Comparison of ENCODE assay signal across 12 cellular contexts in genomic region chr3:127787071-127787490, GRCh38. TPM values are rescaled to one million over a fixed set of nuclear protein-coding genes. Genes with fewer than 3 reads are reported as not detected.
DNase-seq lines count a peak whose midpoint lies in the region; ATAC-seq and TF ChIP-seq lines count a peak whose summit lies in the region.
"Had no signal": no experiment of that assay in that cellular context is flagged by ENCODE, and none has a peak within 500 bp of the region (broad histone marks: within the 10 kb centered on the region; RNA-seq: fewer than 3 reads in every experiment).

No MANE protein-coding gene starts in this region.

- H2BK12ac ChIP-seq in trophoblast cell (ENCODE audit: low read length): no peak overlapping the region

- H2BK5ac ChIP-seq in trophoblast cell (ENCODE audit: low read depth, low read length, poor library complexity): no peak overlapping the region

- H4K12ac ChIP-seq in trophoblast cell (ENCODE audit: low read depth, low read length): no peak overlapping the region

- H3K4me3 ChIP-seq in RWPE2 (ENCODE audit: severe bottlenecking) (no peak overlapping the region), thoracic aorta (peak overlapping the region; percentile 52), PC-3 (ENCODE audit: low read length) (no peak overlapping the region), trophoblast cell (ENCODE audit: low read depth, low read length) (no peak overlapping the region)
- H3K4me3 ChIP-seq: cardiac muscle cell had no signal

- POLR2A ChIA-PET in PC-3 (lab: Charles Lee; ENCODE audit: unreplicated experiment): no interaction called here

- H3K9me3 ChIP-seq in RWPE2 (ENCODE audit: severe bottlenecking): no peaks in the 10 kb centered on the region
- no peaks in the 10 kb centered on the region for H3K9me3 ChIP-seq in thoracic aorta
- H3K9me3 ChIP-seq in PC-3 (ENCODE audit: low read length): no peaks in the 10 kb centered on the region
- H3K9me3 ChIP-seq in trophoblast cell (ENCODE audit: insufficient read depth, low read depth, low read length): no peaks in the 10 kb centered on the region

- H3K4me1 ChIP-seq in RWPE2 (ENCODE audit: insufficient read depth, poor library complexity, severe bottlenecking) (peaks cover 15% of the 10 kb centered on the region), thoracic aorta (ENCODE audit: control insufficient read depth in 1 of 2, low read depth in 2 of 2) (peaks cover 24 to 59% of the 10 kb centered on the region in 2 donors), PC-3 (ENCODE audit: insufficient read depth, low read length) (peaks cover 17% of the 10 kb centered on the region), trophoblast cell (ENCODE audit: control insufficient read depth in 1 of 2, insufficient read depth in 2 of 2, low read length in 2 of 2) (peaks cover 16 to 18% of the 10 kb centered on the region in 2 experiments)

- no peak overlapping the region for H3K4ac ChIP-seq in trophoblast cell (ENCODE audit: low read depth, low read length)

- no peak overlapping the region for H4K91ac ChIP-seq in trophoblast cell (ENCODE audit: low read depth, low read length)

- no peaks in the 10 kb centered on the region for H3F3A ChIP-seq in PC-3 (ENCODE audit: low read length, unreplicated experiment)

- TF ChIP-seq CTCF in RWPE2 (IDR thresholded peaks at IDR 0.05; ENCODE audit: poor library complexity, severe bottlenecking) (no peak), thoracic aorta (IDR thresholded peaks at IDR 0.05) (no peak), PC-3 (conservative IDR thresholded peaks at IDR 0.05; ENCODE audit: low read depth, low read length) (no peak)

- no peak overlapping the region for H3K23ac ChIP-seq in trophoblast cell (ENCODE audit: low read length)

- no peak overlapping the region for H3K14ac ChIP-seq in trophoblast cell (ENCODE audit: low read length)

- ATAC-seq in RWPE2 (ENCODE audit: low read depth): no peak
- no peak for ATAC-seq in thoracic aorta (ENCODE audit: insufficient number of reproducible peaks, low FRiP score, low read depth)
- no peak for ATAC-seq in PC-3
- ATAC-seq: activated T-cell treated with anti-CD3 and anti-CD28 coated beads, Interleukin-2, amount 50 U/mL, for 4 hours had no signal

- peaks cover 16% of the 10 kb centered on the region for H3K79me1 ChIP-seq in trophoblast cell (ENCODE audit: low read length)

- BruUV-seq in PC-3 (replicated peaks; lab: Mats Ljungman, UMichigan): no TSS peak

- H4K8ac ChIP-seq in trophoblast cell (ENCODE audit: low read depth, low read length): no peak overlapping the region

- H3K18ac ChIP-seq in trophoblast cell (ENCODE audit: low read length): no peak overlapping the region

- H3K4me2 ChIP-seq in PC-3 (ENCODE audit: low read length) (no peak overlapping the region), trophoblast cell (ENCODE audit: low read length) (no peak overlapping the region)

- H3K9ac ChIP-seq in PC-3 (ENCODE audit: low read length) (no peak overlapping the region), trophoblast cell (ENCODE audit: low read length) (no peak overlapping the region)

- H3K9me2 ChIP-seq in PC-3 (replicated peaks; ENCODE audit: low read length): no peaks in the 10 kb centered on the region

- H2AK5ac ChIP-seq in trophoblast cell (ENCODE audit: low read length): no peak overlapping the region

- CTCF ChIA-PET in PC-3 (lab: Charles Lee): no interaction called here

- no CpG with 5 or more reads among the region's 9 CpGs for WGBS in trophoblast cell (ENCODE audit: extremely low coverage, insufficient coverage, insufficient read length)

- H3K79me2 ChIP-seq in PC-3 (ENCODE audit: low read length) (peaks cover 15% of the 10 kb centered on the region; the same call in 1 of the 2 replicates), trophoblast cell (ENCODE audit: control insufficient read depth, insufficient read depth, low read length, poor library complexity) (no peaks in the 10 kb centered on the region)

- H4K20me1 ChIP-seq in PC-3 (ENCODE audit: low read length): no peaks in the 10 kb centered on the region

- H3K36me3 ChIP-seq in RWPE2 (ENCODE audit: low read depth) (no peaks in the 10 kb centered on the region), thoracic aorta (no peaks in the 10 kb centered on the region), PC-3 (ENCODE audit: low read depth, low read length) (no peaks in the 10 kb centered on the region), trophoblast cell (ENCODE audit: control insufficient read depth in 1 of 2, insufficient read depth in 2 of 2, low read length in 2 of 2) (no peaks in the 10 kb centered on the region)
- H3K36me3 ChIP-seq: cardiac muscle cell had no signal

- DNase-seq in RWPE2 (ENCODE audit: low spot score) (peak; percentile 26), fibroblast of gingiva (ENCODE audit: low read depth) (peak; percentile 33), middle frontal gyrus (ENCODE audit: extremely low spot score, low spot score) (peak; percentile 29), thoracic aorta (ENCODE audit: low spot score) (no peak), HuH-7 (ENCODE audit: low spot score) (no peak), PC-3 (no peak), NOMO-1 (lab: John Stamatoyannopoulos, UW; ENCODE audit: unreplicated experiment in 2 of 2) (no peak), trophoblast cell (no peak)
- DNase-seq: activated T-cell treated with anti-CD3 and anti-CD28 coated beads, Interleukin-2, amount 50 U/mL, for 4 hours; HFFc6; KG1 had no signal

- no peak overlapping the region for H2AFZ ChIP-seq in PC-3 (ENCODE audit: low read length)
- no peak overlapping the region for H2AFZ ChIP-seq in trophoblast cell (ENCODE audit: insufficient read depth, low read length, poor library complexity)

- no peak overlapping the region for H3K27ac ChIP-seq in RWPE2 (ENCODE audit: poor library complexity, severe bottlenecking)
- H3K27ac ChIP-seq in thoracic aorta: peak overlapping the region; percentile 71 to 85
- no peak overlapping the region for H3K27ac ChIP-seq in PC-3 (ENCODE audit: low read length)
- no peak overlapping the region for H3K27ac ChIP-seq in trophoblast cell (ENCODE audit: low read depth, low read length)

- H2BK120ac ChIP-seq in trophoblast cell (ENCODE audit: insufficient read depth, low read length, poor library complexity): no peak overlapping the region

- intact Hi-C loops in PC-3 (cut with micrococcal nuclease): no loop called here

- H3K27me3 ChIP-seq in RWPE2 (ENCODE audit: insufficient read depth, poor library complexity, severe bottlenecking) (no peaks in the 10 kb centered on the region), thoracic aorta (replicated peaks; ENCODE audit: insufficient read depth) (no peaks in the 10 kb centered on the region), PC-3 (ENCODE audit: low read length) (no peaks in the 10 kb centered on the region), trophoblast cell (ENCODE audit: insufficient read depth, low read length) (no peaks in the 10 kb centered on the region)
- H3K27me3 ChIP-seq: cardiac muscle cell had no signal

RNA-seq across cellular contexts. Expression of gene MGLL, which starts 35.2 kb away (rescaled TPM):
- total RNA-seq in thoracic aorta (10 to 100 TPM; 57.6 to 71.8 TPM), PC-3 (2014; rRNA removed) (38.7 and 40.1 TPM in 2 replicates)
- 8.0 and 9.2 TPM in 2 replicates for polyA plus RNA-seq in trophoblast cell (2013)

Comparison
In these comparisons a context has a peak if more than half of its experiments do, and no peak if none do; other contexts are left out.
1. DNase-seq: peak in RWPE2 (single experiment), fibroblast of gingiva (single experiment) and middle frontal gyrus (single experiment); none in thoracic aorta (single experiment), HuH-7 (single experiment), PC-3 (single experiment), NOMO-1 (0 of 2) and trophoblast cell (0 of 2).
2. H3K27ac ChIP-seq: peak in thoracic aorta (2 of 2); none in RWPE2 (single experiment), PC-3 (single experiment) and trophoblast cell (single experiment).